In the genomic region with DNA sequence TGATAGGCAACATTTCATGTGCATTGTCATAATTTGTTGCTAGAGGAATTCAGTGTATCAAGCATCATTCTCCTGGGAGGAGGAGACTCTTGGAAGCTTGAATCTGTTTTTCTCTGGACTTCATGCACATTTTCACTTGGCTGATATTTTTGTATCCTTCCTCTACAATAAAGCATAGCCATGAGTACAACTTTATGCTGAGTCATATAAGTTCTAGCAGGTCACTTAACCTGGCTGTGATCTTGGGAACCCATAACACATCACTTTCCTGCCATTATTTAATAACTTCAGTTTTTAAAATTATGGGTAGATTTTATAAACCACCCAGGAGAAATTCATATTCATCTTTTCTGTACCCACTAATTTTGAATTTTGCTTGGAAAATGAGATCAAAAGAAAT, we compare ENCODE assay signal across 2 cellular contexts.
TF ChIP-seq lines count a peak whose summit lies in the region.

No MANE protein-coding gene starts in this region.

TF ChIP-seq in HepG2, 621 proteins besides CTCF, POLR2A, EP300 and RAD21 (continued from another document):
- peak; percentile 44 for TF ChIP-seq MAFF (IDR thresholded peaks at IDR 0.05; ENCODE audit: low read depth, low read length)
- TF ChIP-seq NFE2L2 (IDR thresholded peaks at IDR 0.05; ENCODE audit: low read length) = peak; percentile 71
- TF ChIP-seq, protein P1, sequence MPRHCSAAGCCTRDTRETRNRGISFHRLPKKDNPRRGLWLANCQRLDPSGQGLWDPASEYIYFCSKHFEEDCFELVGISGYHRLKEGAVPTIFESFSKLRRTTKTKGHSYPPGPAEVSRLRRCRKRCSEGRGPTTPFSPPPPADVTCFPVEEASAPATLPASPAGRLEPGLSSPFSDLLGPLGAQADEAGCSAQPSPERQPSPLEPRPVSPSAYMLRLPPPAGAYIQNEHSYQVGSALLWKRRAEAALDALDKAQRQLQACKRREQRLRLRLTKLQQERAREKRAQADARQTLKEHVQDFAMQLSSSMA (CRISPR knock-in tag; IDR thresholded peaks at IDR 0.05) = no peak

TF ChIP-seq in GM23338, 12 proteins besides CTCF, POLR2A, EP300 and RAD21 (continued from another document):
- TF ChIP-seq, protein P2, sequence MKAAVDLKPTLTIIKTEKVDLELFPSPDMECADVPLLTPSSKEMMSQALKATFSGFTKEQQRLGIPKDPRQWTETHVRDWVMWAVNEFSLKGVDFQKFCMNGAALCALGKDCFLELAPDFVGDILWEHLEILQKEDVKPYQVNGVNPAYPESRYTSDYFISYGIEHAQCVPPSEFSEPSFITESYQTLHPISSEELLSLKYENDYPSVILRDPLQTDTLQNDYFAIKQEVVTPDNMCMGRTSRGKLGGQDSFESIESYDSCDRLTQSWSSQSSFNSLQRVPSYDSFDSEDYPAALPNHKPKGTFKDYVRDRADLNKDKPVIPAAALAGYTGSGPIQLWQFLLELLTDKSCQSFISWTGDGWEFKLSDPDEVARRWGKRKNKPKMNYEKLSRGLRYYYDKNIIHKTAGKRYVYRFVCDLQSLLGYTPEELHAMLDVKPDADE (IDR thresholded peaks at IDR 0.05) = no peak
- TF ChIP-seq STAT1 (IDR thresholded peaks at IDR 0.05; ENCODE audit: unreplicated experiment) (no peak), ZNF114 (CRISPR knock-in tag; IDR thresholded peaks at IDR 0.05) (no peak), CREB1 (CRISPR knock-in tag; IDR thresholded peaks at IDR 0.05; ENCODE audit: low read depth) (no peak), EZH2phosphoT487 (IDR thresholded peaks at IDR 0.05; ENCODE audit: unreplicated experiment) (no peak), POLR2AphosphoS5 (IDR thresholded peaks at IDR 0.05; ENCODE audit: low read depth) (no peak), NANOG (IDR thresholded peaks at IDR 0.05; ENCODE audit: borderline replicate concordance) (no peak)
- TF ChIP-seq, protein P3, sequence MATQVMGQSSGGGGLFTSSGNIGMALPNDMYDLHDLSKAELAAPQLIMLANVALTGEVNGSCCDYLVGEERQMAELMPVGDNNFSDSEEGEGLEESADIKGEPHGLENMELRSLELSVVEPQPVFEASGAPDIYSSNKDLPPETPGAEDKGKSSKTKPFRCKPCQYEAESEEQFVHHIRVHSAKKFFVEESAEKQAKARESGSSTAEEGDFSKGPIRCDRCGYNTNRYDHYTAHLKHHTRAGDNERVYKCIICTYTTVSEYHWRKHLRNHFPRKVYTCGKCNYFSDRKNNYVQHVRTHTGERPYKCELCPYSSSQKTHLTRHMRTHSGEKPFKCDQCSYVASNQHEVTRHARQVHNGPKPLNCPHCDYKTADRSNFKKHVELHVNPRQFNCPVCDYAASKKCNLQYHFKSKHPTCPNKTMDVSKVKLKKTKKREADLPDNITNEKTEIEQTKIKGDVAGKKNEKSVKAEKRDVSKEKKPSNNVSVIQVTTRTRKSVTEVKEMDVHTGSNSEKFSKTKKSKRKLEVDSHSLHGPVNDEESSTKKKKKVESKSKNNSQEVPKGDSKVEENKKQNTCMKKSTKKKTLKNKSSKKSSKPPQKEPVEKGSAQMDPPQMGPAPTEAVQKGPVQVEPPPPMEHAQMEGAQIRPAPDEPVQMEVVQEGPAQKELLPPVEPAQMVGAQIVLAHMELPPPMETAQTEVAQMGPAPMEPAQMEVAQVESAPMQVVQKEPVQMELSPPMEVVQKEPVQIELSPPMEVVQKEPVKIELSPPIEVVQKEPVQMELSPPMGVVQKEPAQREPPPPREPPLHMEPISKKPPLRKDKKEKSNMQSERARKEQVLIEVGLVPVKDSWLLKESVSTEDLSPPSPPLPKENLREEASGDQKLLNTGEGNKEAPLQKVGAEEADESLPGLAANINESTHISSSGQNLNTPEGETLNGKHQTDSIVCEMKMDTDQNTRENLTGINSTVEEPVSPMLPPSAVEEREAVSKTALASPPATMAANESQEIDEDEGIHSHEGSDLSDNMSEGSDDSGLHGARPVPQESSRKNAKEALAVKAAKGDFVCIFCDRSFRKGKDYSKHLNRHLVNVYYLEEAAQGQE (IDR thresholded peaks at IDR 0.05; ENCODE audit: unreplicated experiment) = no peak
- TF ChIP-seq, protein P4, sequence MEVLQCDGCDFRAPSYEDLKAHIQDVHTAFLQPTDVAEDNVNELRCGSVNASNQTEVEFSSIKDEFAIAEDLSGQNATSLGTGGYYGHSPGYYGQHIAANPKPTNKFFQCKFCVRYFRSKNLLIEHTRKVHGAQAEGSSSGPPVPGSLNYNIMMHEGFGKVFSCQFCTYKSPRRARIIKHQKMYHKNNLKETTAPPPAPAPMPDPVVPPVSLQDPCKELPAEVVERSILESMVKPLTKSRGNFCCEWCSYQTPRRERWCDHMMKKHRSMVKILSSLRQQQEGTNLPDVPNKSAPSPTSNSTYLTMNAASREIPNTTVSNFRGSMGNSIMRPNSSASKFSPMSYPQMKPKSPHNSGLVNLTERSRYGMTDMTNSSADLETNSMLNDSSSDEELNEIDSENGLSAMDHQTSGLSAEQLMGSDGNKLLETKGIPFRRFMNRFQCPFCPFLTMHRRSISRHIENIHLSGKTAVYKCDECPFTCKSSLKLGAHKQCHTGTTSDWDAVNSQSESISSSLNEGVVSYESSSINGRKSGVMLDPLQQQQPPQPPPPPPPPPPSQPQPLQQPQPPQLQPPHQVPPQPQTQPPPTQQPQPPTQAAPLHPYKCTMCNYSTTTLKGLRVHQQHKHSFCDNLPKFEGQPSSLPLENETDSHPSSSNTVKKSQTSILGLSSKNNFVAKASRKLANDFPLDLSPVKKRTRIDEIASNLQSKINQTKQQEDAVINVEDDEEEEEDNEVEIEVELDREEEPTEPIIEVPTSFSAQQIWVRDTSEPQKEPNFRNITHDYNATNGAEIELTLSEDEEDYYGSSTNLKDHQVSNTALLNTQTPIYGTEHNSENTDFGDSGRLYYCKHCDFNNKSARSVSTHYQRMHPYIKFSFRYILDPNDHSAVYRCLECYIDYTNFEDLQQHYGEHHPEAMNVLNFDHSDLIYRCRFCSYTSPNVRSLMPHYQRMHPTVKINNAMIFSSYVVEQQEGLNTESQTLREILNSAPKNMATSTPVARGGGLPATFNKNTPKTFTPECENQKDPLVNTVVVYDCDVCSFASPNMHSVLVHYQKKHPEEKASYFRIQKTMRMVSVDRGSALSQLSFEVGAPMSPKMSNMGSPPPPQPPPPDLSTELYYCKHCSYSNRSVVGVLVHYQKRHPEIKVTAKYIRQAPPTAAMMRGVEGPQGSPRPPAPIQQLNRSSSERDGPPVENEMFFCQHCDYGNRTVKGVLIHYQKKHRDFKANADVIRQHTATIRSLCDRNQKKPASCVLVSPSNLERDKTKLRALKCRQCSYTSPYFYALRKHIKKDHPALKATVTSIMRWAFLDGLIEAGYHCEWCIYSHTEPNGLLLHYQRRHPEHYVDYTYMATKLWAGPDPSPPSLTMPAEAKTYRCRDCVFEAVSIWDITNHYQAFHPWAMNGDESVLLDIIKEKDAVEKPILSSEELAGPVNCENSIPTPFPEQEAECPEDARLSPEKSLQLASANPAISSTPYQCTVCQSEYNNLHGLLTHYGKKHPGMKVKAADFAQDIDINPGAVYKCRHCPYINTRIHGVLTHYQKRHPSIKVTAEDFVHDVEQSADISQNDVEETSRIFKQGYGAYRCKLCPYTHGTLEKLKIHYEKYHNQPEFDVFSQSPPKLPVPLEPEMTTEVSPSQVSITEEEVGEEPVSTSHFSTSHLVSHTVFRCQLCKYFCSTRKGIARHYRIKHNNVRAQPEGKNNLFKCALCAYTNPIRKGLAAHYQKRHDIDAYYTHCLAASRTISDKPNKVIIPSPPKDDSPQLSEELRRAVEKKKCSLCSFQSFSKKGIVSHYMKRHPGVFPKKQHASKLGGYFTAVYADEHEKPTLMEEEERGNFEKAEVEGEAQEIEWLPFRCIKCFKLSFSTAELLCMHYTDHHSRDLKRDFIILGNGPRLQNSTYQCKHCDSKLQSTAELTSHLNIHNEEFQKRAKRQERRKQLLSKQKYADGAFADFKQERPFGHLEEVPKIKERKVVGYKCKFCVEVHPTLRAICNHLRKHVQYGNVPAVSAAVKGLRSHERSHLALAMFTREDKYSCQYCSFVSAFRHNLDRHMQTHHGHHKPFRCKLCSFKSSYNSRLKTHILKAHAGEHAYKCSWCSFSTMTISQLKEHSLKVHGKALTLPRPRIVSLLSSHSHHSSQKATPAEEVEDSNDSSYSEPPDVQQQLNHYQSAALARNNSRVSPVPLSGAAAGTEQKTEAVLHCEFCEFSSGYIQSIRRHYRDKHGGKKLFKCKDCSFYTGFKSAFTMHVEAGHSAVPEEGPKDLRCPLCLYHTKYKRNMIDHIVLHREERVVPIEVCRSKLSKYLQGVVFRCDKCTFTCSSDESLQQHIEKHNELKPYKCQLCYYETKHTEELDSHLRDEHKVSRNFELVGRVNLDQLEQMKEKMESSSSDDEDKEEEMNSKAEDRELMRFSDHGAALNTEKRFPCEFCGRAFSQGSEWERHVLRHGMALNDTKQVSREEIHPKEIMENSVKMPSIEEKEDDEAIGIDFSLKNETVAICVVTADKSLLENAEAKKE (CRISPR knock-in tag; IDR thresholded peaks at IDR 0.05) = no peak
